ENCODE assay signal across 8 cellular contexts in the genomic region with DNA sequence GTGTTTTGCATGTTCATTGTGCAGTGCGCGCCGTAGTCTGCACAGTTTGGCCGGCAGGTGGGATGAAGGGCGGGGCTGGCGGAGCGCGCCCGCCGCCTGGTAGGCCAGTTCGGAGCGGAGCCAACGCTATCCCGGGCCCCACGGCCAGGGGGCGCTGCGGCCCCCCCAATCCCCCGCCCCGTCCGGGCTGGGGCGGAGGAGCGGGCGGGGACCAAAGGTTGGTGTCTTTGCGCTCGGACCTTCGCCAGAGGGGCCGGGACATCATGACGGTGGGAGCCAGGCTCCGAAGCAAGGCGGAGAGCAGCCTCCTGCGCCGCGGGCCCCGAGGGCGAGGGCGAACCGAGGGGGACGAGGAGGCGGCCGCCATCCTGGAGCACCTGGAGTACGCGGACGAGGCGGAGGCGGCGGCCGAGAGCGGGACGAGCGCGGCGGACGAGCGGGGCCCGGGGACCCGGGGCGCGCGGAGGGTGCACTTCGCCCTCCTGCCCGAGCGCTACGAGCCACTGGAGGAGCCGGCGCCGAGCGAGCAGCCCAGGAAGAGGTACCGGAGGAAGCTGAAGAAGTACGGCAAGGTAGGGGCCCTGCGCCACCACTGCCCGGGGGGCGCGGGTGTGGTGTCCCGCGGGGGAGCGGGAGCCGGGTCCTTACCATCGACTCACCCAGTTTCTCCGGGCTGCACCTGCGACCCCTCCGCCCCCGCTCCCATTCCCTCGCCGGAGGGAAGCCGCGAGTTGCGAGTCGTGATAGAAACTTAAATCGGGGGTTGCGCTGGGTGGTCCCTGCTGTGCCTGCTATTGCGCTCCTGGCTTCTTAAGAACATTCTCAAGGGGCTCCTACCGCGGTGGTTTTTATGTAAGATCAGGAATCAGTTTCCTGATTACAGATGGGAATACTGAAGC. TPM values are rescaled to one million over a fixed set of nuclear protein-coding genes. Genes with fewer than 3 reads are reported as not detected.
DNase-seq lines count a peak whose midpoint lies in the region; ATAC-seq lines count a peak whose summit lies in the region.

A gene with protein sequence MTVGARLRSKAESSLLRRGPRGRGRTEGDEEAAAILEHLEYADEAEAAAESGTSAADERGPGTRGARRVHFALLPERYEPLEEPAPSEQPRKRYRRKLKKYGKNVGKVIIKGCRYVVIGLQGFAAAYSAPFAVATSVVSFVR (plus strand): TSS at position 224 of the 899 bp plus-strand sequence. CDS start 40 bp downstream, at position 264.

- no peak within 1 kb of the TSS for H3K9ac ChIP-seq in mesenchymal stem cell (ENCODE audit: low read length)

- H2AFZ ChIP-seq in ACC112 (ENCODE audit: low read length, unreplicated experiment) (peak within 1 kb of the TSS; percentile 74), mesenchymal stem cell (ENCODE audit: low read depth, low read length) (peak within 1 kb of the TSS; percentile 97)

- no peak within 1 kb of the TSS for H2BK5ac ChIP-seq in mesenchymal stem cell (ENCODE audit: low read depth, low read length, poor library complexity, severe bottlenecking)

- peak; percentile 6 for DNase-seq in NCI-H226
- DNase-seq in activated CD4-positive, alpha-beta memory T cell treated with anti-CD3 and anti-CD28 coated beads, Interleukin-2, amount 10 ng/mL, durations not matched to agents 7 days and 5 days = peak; percentile 79
- peak; percentile 68 for DNase-seq in mesenchymal stem cell
- peak; percentile 39 for DNase-seq in stimulated activated CD8-positive, alpha-beta memory T cell treated with anti-CD3 and anti-CD28 coated beads, Interleukin-12 subunit alpha, Interleukin-12 subunit beta, amount 100 ng/mL, for 24 hours (ENCODE audit: extremely low read depth)

- no peak within 1 kb of the TSS for H2AK5ac ChIP-seq in mesenchymal stem cell (ENCODE audit: low read length, severe bottlenecking)

- peaks cover 8% of the 10 kb centered on the region for H3K79me1 ChIP-seq in mesenchymal stem cell (replicated peaks; ENCODE audit: low read length, poor library complexity, severe bottlenecking)

- peak within 1 kb of the TSS; percentile 77 for H3K4me3 Mint-ChIP-seq in activated CD4-positive, alpha-beta memory T cell treated with anti-CD3 and anti-CD28 coated beads, Interleukin-2, amount 10 ng/mL, durations not matched to agents 7 days and 5 days

- peak within 1 kb of the TSS; percentile 81 for H3K4me3 ChIP-seq in ACC112 (ENCODE audit: low read depth, low read length)
- peak within 1 kb of the TSS; percentile 68 for H3K4me3 ChIP-seq in ectodermal cell (ENCODE audit: insufficient read depth, low read depth, low read length)
- H3K4me3 ChIP-seq in mesenchymal stem cell (ENCODE audit: insufficient read depth in 1 of 2, low read depth in 1 of 2, low read length in 2 of 2) = peak within 1 kb of the TSS; percentile 74 to 92

- ATAC-seq in GM18868 (IDR thresholded peaks at IDR 0.05; ENCODE audit: unreplicated experiment) (peak; percentile 95), HG03095 (IDR thresholded peaks at IDR 0.05; ENCODE audit: unreplicated experiment) (peak; percentile 98)

- WGBS in ectodermal cell, 2 experiments = 1% methylated on average over 93 of the region's 93 CpGs
- 3% methylated on average over 67 of the region's 93 CpGs for WGBS in mesenchymal stem cell

- H3K36me3 Mint-ChIP-seq in activated CD4-positive, alpha-beta memory T cell treated with anti-CD3 and anti-CD28 coated beads, Interleukin-2, amount 10 ng/mL, durations not matched to agents 7 days and 5 days (ENCODE audit: low read depth) = no peaks in the 10 kb centered on the region

- H3K36me3 ChIP-seq in ACC112 (ENCODE audit: insufficient read depth, low read length) (no peaks in the 10 kb centered on the region), ectodermal cell (ENCODE audit: control insufficient read depth, insufficient read depth, low read length) (no peaks in the 10 kb centered on the region), mesenchymal stem cell (ENCODE audit: control insufficient read depth in 1 of 2, insufficient read depth in 2 of 2, low read depth in 1 of 2, low read length in 2 of 2) (no peaks in the 10 kb centered on the region)

- H3K4me2 ChIP-seq in mesenchymal stem cell (ENCODE audit: low read length, poor library complexity, severe bottlenecking) = peak within 1 kb of the TSS; percentile 91

- H3K14ac ChIP-seq in mesenchymal stem cell (ENCODE audit: low read length in 2 of 2) = peak within 1 kb of the TSS in 1 of 2 experiments; percentile 22

- peaks cover 21% of the 10 kb centered on the region for H3K27me3 Mint-ChIP-seq in activated CD4-positive, alpha-beta memory T cell treated with anti-CD3 and anti-CD28 coated beads, Interleukin-2, amount 10 ng/mL, durations not matched to agents 7 days and 5 days

- POLR2A ChIA-PET in activated CD4-positive, alpha-beta memory T cell treated with anti-CD3 and anti-CD28 coated beads, Interleukin-2, amount 10 ng/mL, durations not matched to agents 7 days and 5 days (lab: Charles Lee) = no interaction called here

- peaks cover 7% of the 10 kb centered on the region for H3K4me1 Mint-ChIP-seq in activated CD4-positive, alpha-beta memory T cell treated with anti-CD3 and anti-CD28 coated beads, Interleukin-2, amount 10 ng/mL, durations not matched to agents 7 days and 5 days

- H3K27ac ChIP-seq in ACC112 (ENCODE audit: low read depth, low read length) (no peak within 1 kb of the TSS), ectodermal cell (ENCODE audit: insufficient read depth, low read depth, low read length, poor library complexity, severe bottlenecking) (no peak within 1 kb of the TSS), mesenchymal stem cell (ENCODE audit: low read length, poor library complexity, severe bottlenecking) (no peak within 1 kb of the TSS)

- H2BK12ac ChIP-seq in mesenchymal stem cell (ENCODE audit: low read length in 2 of 2) = peak within 1 kb of the TSS in 1 of 2 experiments; percentile 94

- H3K4me1 ChIP-seq in ACC112 (ENCODE audit: control insufficient read depth, insufficient read depth, low read length, unreplicated experiment) (peaks cover 4% of the 10 kb centered on the region), ectodermal cell (ENCODE audit: control insufficient read depth, insufficient read depth, low read length) (no peaks in the 10 kb centered on the region), mesenchymal stem cell (ENCODE audit: control insufficient read depth, insufficient read depth, low read depth, low read length) (peaks cover 7% of the 10 kb centered on the region)

- no peak within 1 kb of the TSS for H4K91ac ChIP-seq in mesenchymal stem cell (ENCODE audit: low read length)

- peak within 1 kb of the TSS in 1 of 2 experiments; percentile 82 for H3K18ac ChIP-seq in mesenchymal stem cell (ENCODE audit: low read depth in 1 of 2, low read length in 2 of 2)

- H3K9me3 ChIP-seq in ectodermal cell (ENCODE audit: control insufficient read depth, low read length) = no peaks in the 10 kb centered on the region
- H3K9me3 ChIP-seq in mesenchymal stem cell (ENCODE audit: control insufficient read depth, low read length) = no peaks in the 10 kb centered on the region

- H3K79me2 ChIP-seq in ACC112 (ENCODE audit: control insufficient read depth, insufficient read depth, low read length, unreplicated experiment) = no peaks in the 10 kb centered on the region

- no peak within 1 kb of the TSS for H2BK120ac ChIP-seq in mesenchymal stem cell (ENCODE audit: low read depth, low read length)

- CTCF ChIA-PET in activated CD4-positive, alpha-beta memory T cell treated with anti-CD3 and anti-CD28 coated beads, Interleukin-2, amount 10 ng/mL, durations not matched to agents 7 days and 5 days (lab: Charles Lee) = interaction anchor here (1.0 to 3.8 kb wide), 5 partner anchors 9 to 87 kb away, joined by 3 to 35 read pairs (median 3); no protein-coding TSS in a partner anchor

- H3K27me3 ChIP-seq in ACC112 (ENCODE audit: insufficient read depth, low read length) (peaks cover 18% of the 10 kb centered on the region), ectodermal cell (ENCODE audit: control insufficient read depth, insufficient read depth, low read length, poor library complexity, severe bottlenecking) (peaks cover 35% of the 10 kb centered on the region), mesenchymal stem cell (ENCODE audit: control insufficient read depth in 1 of 2, insufficient read depth in 1 of 2, low read length in 2 of 2) (peaks cover 0 to 43% of the 10 kb centered on the region in 2 experiments)

- no peak within 1 kb of the TSS for H3K23ac ChIP-seq in mesenchymal stem cell (ENCODE audit: low read length in 2 of 2)

- no peak within 1 kb of the TSS for H3K27ac Mint-ChIP-seq in activated CD4-positive, alpha-beta memory T cell treated with anti-CD3 and anti-CD28 coated beads, Interleukin-2, amount 10 ng/mL, durations not matched to agents 7 days and 5 days

- peak within 1 kb of the TSS; percentile 57 for H2BK15ac ChIP-seq in mesenchymal stem cell (ENCODE audit: low read depth, poor library complexity, severe bottlenecking)

- no peak within 1 kb of the TSS for H3K4ac ChIP-seq in mesenchymal stem cell (ENCODE audit: low read depth in 1 of 2, low read length in 2 of 2)

- H3K9me3 Mint-ChIP-seq in activated CD4-positive, alpha-beta memory T cell treated with anti-CD3 and anti-CD28 coated beads, Interleukin-2, amount 10 ng/mL, durations not matched to agents 7 days and 5 days = no peaks in the 10 kb centered on the region

- no peak within 1 kb of the TSS for H4K8ac ChIP-seq in mesenchymal stem cell (ENCODE audit: low read length)

RNA-seq across cellular contexts. Expression of the gene that starts here (rescaled TPM):
- 1 to 10 TPM; 1.2 to 1.5 TPM for total RNA-seq in activated CD4-positive, alpha-beta memory T cell treated with anti-CD3 and anti-CD28 coated beads, Interleukin-2, amount 10 ng/mL, durations not matched to agents 7 days and 5 days
- 6.5 TPM for polyA plus RNA-seq in ectodermal cell (2013, experiment 1 of 4)
- polyA plus RNA-seq in ectodermal cell (2013, experiment 2 of 4) = 6.8 TPM
- polyA plus RNA-seq in ectodermal cell (2013, experiment 3 of 4) = 5.0 TPM
- 5.3 TPM for polyA plus RNA-seq in ectodermal cell (2013, experiment 4 of 4)
- 3.3 TPM for polyA plus RNA-seq in mesenchymal stem cell (2013, experiment 1 of 2)
- polyA plus RNA-seq in mesenchymal stem cell (2013, experiment 2 of 2) = 3.3 TPM

Comparison
In these comparisons a context has a peak if more than half of its experiments do, and no peak if none do; other contexts are left out.
1. DNase-seq: peak in every context shown above with its lines; median percentile 79 in activated CD4-positive, alpha-beta memory T cell treated with anti-CD3 and anti-CD28 coated beads, Interleukin-2, amount 10 ng/mL, durations not matched to agents 7 days and 5 days; 68 in mesenchymal stem cell; 39 in stimulated activated CD8-positive, alpha-beta memory T cell treated with anti-CD3 and anti-CD28 coated beads, Interleukin-12 subunit alpha, Interleukin-12 subunit beta, amount 100 ng/mL, for 24 hours; 6 in NCI-H226.